ENCODE assay signal across 1 cellular context in genomic region chr1:66182551-66183178, GRCh38.
TF ChIP-seq lines count a peak whose summit lies in the region.

No MANE protein-coding gene starts in this region.

TF ChIP-seq in GM12878, 131 proteins besides CTCF, POLR2A, EP300 and RAD21 (continued from another document):
- TF ChIP-seq ZNF687 (IDR thresholded peaks at IDR 0.05) (no peak), USF2 (IDR thresholded peaks at IDR 0.05; ENCODE audit: borderline replicate concordance, low read depth, low read length) (no peak), SMAD5 (IDR thresholded peaks at IDR 0.05; ENCODE audit: low read depth) (no peak), RBBP5 (conservative IDR thresholded peaks at IDR 0.05) (no peak)
